11 cellular contexts compared by ENCODE assay signal in the genomic region with DNA sequence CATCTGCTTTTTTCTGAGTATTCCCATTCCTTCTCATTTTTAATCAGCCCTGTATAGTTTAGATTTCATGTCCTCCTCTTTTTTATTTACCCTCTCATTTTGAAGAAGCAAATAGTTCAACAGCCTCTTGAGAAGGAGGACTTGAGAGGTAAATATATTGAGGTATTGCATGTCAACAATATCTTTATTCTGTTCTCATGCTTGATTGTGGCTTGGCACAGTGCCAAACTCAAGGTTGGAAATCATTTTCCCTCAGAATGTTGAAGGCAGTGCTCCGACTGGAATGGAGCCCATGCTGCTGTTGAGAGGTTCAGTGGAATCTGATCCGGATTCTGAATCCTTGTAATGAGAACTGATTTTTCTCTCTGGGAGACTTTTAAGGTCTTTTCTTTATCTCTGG. TPM values are rescaled to one million over a fixed set of nuclear protein-coding genes. Genes with fewer than 3 reads are reported as not detected.
DNase-seq lines count a peak whose midpoint lies in the region; ATAC-seq and TF ChIP-seq lines count a peak whose summit lies in the region.
"Had no signal": no experiment of that assay in that cellular context is flagged by ENCODE, and none has a peak within 500 bp of the region (broad histone marks: within the 10 kb centered on the region; RNA-seq: fewer than 3 reads in every experiment).

No MANE protein-coding gene starts in this region.

- ATAC-seq in IMR-90 (ENCODE audit: low read depth) (no peak), HG03565 (IDR thresholded peaks at IDR 0.05; ENCODE audit: unreplicated experiment) (no peak)
- ATAC-seq in activated T-cell treated with anti-CD3 and anti-CD28 coated beads, Interleukin-2, amount 50 U/mL, for 4 hours: no peak

- DNase-seq in A673 (ENCODE audit: low spot score) (peak; percentile 41), IMR-90 (peak; percentile 44), NCI-H748 treated with DMSO at 0.1 percent for 48 hours (lab: John Stamatoyannopoulos, UW) (peak; percentile 51), fibroblast of mammary gland (ENCODE audit: low read depth) (peak; percentile 31), GOT3 (lab: John Stamatoyannopoulos, UW) (no peak)
- no peak for DNase-seq in activated CD8-positive, alpha-beta memory T cell treated with anti-CD3 and anti-CD28 coated beads, Interleukin-2, amount 50 U/mL, for 4 hours
- no peak for DNase-seq in activated T-cell treated with anti-CD3 and anti-CD28 coated beads, Interleukin-2, amount 50 U/mL, for 4 hours
- DNase-seq: AML-193, sigmoid colon had no signal

- intact Hi-C loops in A673 (cut with micrococcal nuclease; ENCODE audit: unreplicated experiment): no loop called here
- intact Hi-C loops in IMR-90 (cut with micrococcal nuclease): no loop called here

- in situ Hi-C loops in IMR-90 (cut with MboI; ENCODE audit: low sequenced_read_pairs): no loop called here

- H4K91ac ChIP-seq in IMR-90 (ENCODE audit: insufficient read depth, low read depth, low read length): no peak overlapping the region

- H3K56ac ChIP-seq in IMR-90 (ENCODE audit: extremely low read depth, insufficient read depth, low read length): no peak overlapping the region

- H3K4me1 Mint-ChIP-seq in activated T-cell treated with anti-CD3 and anti-CD28 coated beads, Interleukin-2, amount 50 U/mL, for 4 hours (ENCODE audit: low read depth): no peaks in the 10 kb centered on the region

- H3K9me3 Mint-ChIP-seq in activated T-cell treated with anti-CD3 and anti-CD28 coated beads, Interleukin-2, amount 50 U/mL, for 4 hours: no peaks in the 10 kb centered on the region
- H3K9me3 Mint-ChIP-seq: type B pancreatic cell had no signal

- H3K4ac ChIP-seq in IMR-90 (ENCODE audit: low read depth, low read length): no peak overlapping the region

- H2BK5ac ChIP-seq in IMR-90 (ENCODE audit: low read depth, low read length, poor library complexity, severe bottlenecking): no peak overlapping the region

- POLR2A ChIA-PET in A673 (lab: Charles Lee; ENCODE audit: low non-redundant PET) (no interaction called here), IMR-90 (lab: Charles Lee; ENCODE audit: unreplicated experiment) (no interaction called here)

- H4K8ac ChIP-seq in IMR-90 (ENCODE audit: low read depth in 2 of 2, low read length in 2 of 2): no peak overlapping the region

- no peak overlapping the region for H2AK9ac ChIP-seq in IMR-90 (replicated peaks; ENCODE audit: low read depth, low read length, poor library complexity)

- H3K9me3 ChIP-seq in A673 (ENCODE audit: low read depth, low read length, poor library complexity, severe bottlenecking): no peaks in the 10 kb centered on the region
- H3K9me3 ChIP-seq in IMR-90 (ENCODE audit: control insufficient read depth, insufficient read depth, low read length): no peaks in the 10 kb centered on the region
- H3K9me3 ChIP-seq: sigmoid colon had no signal

- 0% methylated on average over 1 of the region's 2 CpGs; no CpG with 5 or more reads in 1 of the 2 experiments for WGBS in IMR-90 (ENCODE audit: extremely low coverage in 2 of 2, insufficient read length in 1 of 2), 2 experiments

- H2BK120ac ChIP-seq in IMR-90 (ENCODE audit: low read depth, low read length): no peak overlapping the region

- no peaks in the 10 kb centered on the region for H4K20me1 ChIP-seq in IMR-90 (ENCODE audit: insufficient read depth, low read length)

- H3K4me3 ChIP-seq in A673 (ENCODE audit: low read depth, low read length, poor library complexity, severe bottlenecking): no peak overlapping the region
- H3K4me3 ChIP-seq in IMR-90 (ENCODE audit: insufficient read depth, low read depth, low read length): no peak overlapping the region
- no peak overlapping the region for H3K4me3 ChIP-seq in fibroblast of mammary gland (ENCODE audit: control insufficient read depth, low read depth, low read length)
- H3K4me3 ChIP-seq: sigmoid colon had no signal

- H3K14ac ChIP-seq in IMR-90 (replicated peaks; ENCODE audit: low read depth, low read length): no peak overlapping the region

- peaks cover 20% of the 10 kb centered on the region for H3K27me3 Mint-ChIP-seq in activated T-cell treated with anti-CD3 and anti-CD28 coated beads, Interleukin-2, amount 50 U/mL, for 4 hours (ENCODE audit: low read depth)
- H3K27me3 Mint-ChIP-seq: type B pancreatic cell had no signal

- no peak for TF ChIP-seq RAD21 in IMR-90 (IDR thresholded peaks at IDR 0.05; ENCODE audit: low read length)

- no peak overlapping the region for H2AFZ ChIP-seq in IMR-90 (replicated peaks; ENCODE audit: low read length, poor library complexity)

- H2AK5ac ChIP-seq in IMR-90 (ENCODE audit: low read depth, low read length): no peak overlapping the region

- H3K9me1 ChIP-seq in IMR-90 (ENCODE audit: insufficient read depth, low read length): no peaks in the 10 kb centered on the region

- H2BK20ac ChIP-seq in IMR-90 (ENCODE audit: low read depth, low read length): no peak overlapping the region

- H4K5ac ChIP-seq in IMR-90 (ENCODE audit: low read depth, low read length): no peak overlapping the region

- H3K4me1 ChIP-seq in A673 (ENCODE audit: insufficient read depth, low read length, poor library complexity, severe bottlenecking) (no peaks in the 10 kb centered on the region), IMR-90 (ENCODE audit: control insufficient read depth, insufficient read depth, low read length) (no peaks in the 10 kb centered on the region; the same call in 1 of the 2 replicates)
- H3K4me1 ChIP-seq: sigmoid colon had no signal

- no peak overlapping the region for H3K27ac ChIP-seq in A673 (ENCODE audit: low read depth, low read length, poor library complexity, severe bottlenecking)
- no peak overlapping the region for H3K27ac ChIP-seq in IMR-90 (ENCODE audit: insufficient read depth, low read length)
- H3K27ac ChIP-seq: sigmoid colon had no signal

- H3K4me2 ChIP-seq in IMR-90 (ENCODE audit: low read depth, low read length): no peak overlapping the region

- no peaks in the 10 kb centered on the region for H3K36me3 ChIP-seq in A673 (ENCODE audit: insufficient read depth, low read length, poor library complexity, severe bottlenecking)
- H3K36me3 ChIP-seq in IMR-90 (ENCODE audit: control insufficient read depth, insufficient read depth, low read length): no peaks in the 10 kb centered on the region
- H3K36me3 ChIP-seq: sigmoid colon had no signal

- H3K27me3 ChIP-seq in A673 (replicated peaks; ENCODE audit: insufficient read depth, low read depth, low read length, poor library complexity) (no peaks in the 10 kb centered on the region), IMR-90 (ENCODE audit: control insufficient read depth, insufficient read depth, low read length) (no peaks in the 10 kb centered on the region)
- H3K27me3 ChIP-seq: sigmoid colon had no signal

- no peak overlapping the region for H2BK15ac ChIP-seq in IMR-90 (ENCODE audit: low read depth, low read length)

- CTCF ChIA-PET in A673 (lab: Charles Lee) (no interaction called here), IMR-90 (lab: Yijun Ruan, JAX) (no interaction called here)

- BruUV-seq in A673 (replicated peaks; lab: Mats Ljungman, UMichigan) (no TSS peak), IMR-90 (replicated peaks; lab: Mats Ljungman, UMichigan) (no TSS peak)

- H3K9ac ChIP-seq in IMR-90 (ENCODE audit: low read depth, low read length): no peak overlapping the region

- no peak for TF ChIP-seq POLR2A in IMR-90 (IDR thresholded peaks at IDR 0.05; ENCODE audit: low read depth, low read length)

- no peaks in the 10 kb centered on the region for H3K79me1 ChIP-seq in IMR-90 (ENCODE audit: low read depth in 1 of 2, low read length in 2 of 2)

- H3K36me3 Mint-ChIP-seq in activated T-cell treated with anti-CD3 and anti-CD28 coated beads, Interleukin-2, amount 50 U/mL, for 4 hours (ENCODE audit: insufficient read depth): no peaks in the 10 kb centered on the region
- H3K36me3 Mint-ChIP-seq: type B pancreatic cell had no signal

- no peak overlapping the region for H3K18ac ChIP-seq in IMR-90 (ENCODE audit: low read depth, low read length)

- TF ChIP-seq CTCF in A673 (conservative IDR thresholded peaks at IDR 0.05; ENCODE audit: low read depth, low read length) (no peak), IMR-90 (conservative IDR thresholded peaks at IDR 0.05; ENCODE audit: low read depth, low read length) (no peak), fibroblast of mammary gland (conservative IDR thresholded peaks at IDR 0.05; ENCODE audit: control insufficient read depth, insufficient read depth, low read depth, low read length) (no peak)

- no peak overlapping the region for H3K23ac ChIP-seq in IMR-90 (ENCODE audit: low read depth, low read length)

- dilution Hi-C loops in IMR-90 (cut with HindIII; ENCODE audit: low sequenced_read_pairs, unreplicated experiment): no loop called here

- no peak overlapping the region for H3K4me3 Mint-ChIP-seq in activated T-cell treated with anti-CD3 and anti-CD28 coated beads, Interleukin-2, amount 50 U/mL, for 4 hours
- H3K4me3 Mint-ChIP-seq: type B pancreatic cell had no signal

TF ChIP-seq in IMR-90, 13 proteins besides CTCF, POLR2A, EP300 and RAD21:
- TF ChIP-seq FOS (IDR thresholded peaks at IDR 0.05; ENCODE audit: low read depth, low read length) (no peak), CEBPB (IDR thresholded peaks at IDR 0.05; ENCODE audit: low read depth, low read length) (no peak), NFE2L2 (IDR thresholded peaks at IDR 0.05; ENCODE audit: low read depth, low read length) (no peak)
- TF ChIP-seq, protein P1, sequence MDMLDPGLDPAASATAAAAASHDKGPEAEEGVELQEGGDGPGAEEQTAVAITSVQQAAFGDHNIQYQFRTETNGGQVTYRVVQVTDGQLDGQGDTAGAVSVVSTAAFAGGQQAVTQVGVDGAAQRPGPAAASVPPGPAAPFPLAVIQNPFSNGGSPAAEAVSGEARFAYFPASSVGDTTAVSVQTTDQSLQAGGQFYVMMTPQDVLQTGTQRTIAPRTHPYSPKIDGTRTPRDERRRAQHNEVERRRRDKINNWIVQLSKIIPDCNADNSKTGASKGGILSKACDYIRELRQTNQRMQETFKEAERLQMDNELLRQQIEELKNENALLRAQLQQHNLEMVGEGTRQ (IDR thresholded peaks at IDR 0.05; ENCODE audit: low read depth, low read length): no peak
- TF ChIP-seq, protein P2, sequence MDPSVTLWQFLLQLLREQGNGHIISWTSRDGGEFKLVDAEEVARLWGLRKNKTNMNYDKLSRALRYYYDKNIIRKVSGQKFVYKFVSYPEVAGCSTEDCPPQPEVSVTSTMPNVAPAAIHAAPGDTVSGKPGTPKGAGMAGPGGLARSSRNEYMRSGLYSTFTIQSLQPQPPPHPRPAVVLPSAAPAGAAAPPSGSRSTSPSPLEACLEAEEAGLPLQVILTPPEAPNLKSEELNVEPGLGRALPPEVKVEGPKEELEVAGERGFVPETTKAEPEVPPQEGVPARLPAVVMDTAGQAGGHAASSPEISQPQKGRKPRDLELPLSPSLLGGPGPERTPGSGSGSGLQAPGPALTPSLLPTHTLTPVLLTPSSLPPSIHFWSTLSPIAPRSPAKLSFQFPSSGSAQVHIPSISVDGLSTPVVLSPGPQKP (IDR thresholded peaks at IDR 0.05; ENCODE audit: borderline replicate concordance, low read depth, low read length): no peak

RNA-seq across cellular contexts. Expression of a gene that starts 31.0 kb away (rescaled TPM):
- total RNA-seq in A673 (2021): 2.5 and 4.6 TPM in 2 replicates
- 2.0 and 4.4 TPM in 2 replicates for total RNA-seq in IMR-90 (2012; rRNA removed)
- 0.76 and 1.1 TPM in 2 replicates for polyA plus RNA-seq in IMR-90 (2012; rRNA removed)
- polyA plus RNA-seq in IMR-90 (2012; cell fraction: cytosol; rRNA removed): 0.29 and 0.35 TPM in 2 replicates
- 1.4 and 3.0 TPM in 2 replicates for polyA plus RNA-seq in IMR-90 (2012; cell fraction: nucleus; rRNA removed; ENCODE audit: low replicate concordance)
- 1 to 10 TPM; 1.9 to 2.3 (median 2.0) TPM for total RNA-seq in activated T-cell treated with anti-CD3 and anti-CD28 coated beads, Interleukin-2, amount 50 U/mL, for 4 hours

Comparison
In these comparisons a context has a peak if more than half of its experiments do, and no peak if none do; other contexts are left out.
1. DNase-seq: peak in A673 (single experiment), IMR-90 (single experiment), NCI-H748 treated with DMSO at 0.1 percent for 48 hours (single experiment) and fibroblast of mammary gland (single experiment); none in GOT3 (single experiment), activated CD8-positive, alpha-beta memory T cell treated with anti-CD3 and anti-CD28 coated beads, Interleukin-2, amount 50 U/mL, for 4 hours (single experiment) and activated T-cell treated with anti-CD3 and anti-CD28 coated beads, Interleukin-2, amount 50 U/mL, for 4 hours (single experiment).